24 cellular contexts compared by ENCODE assay signal in the genomic region with DNA sequence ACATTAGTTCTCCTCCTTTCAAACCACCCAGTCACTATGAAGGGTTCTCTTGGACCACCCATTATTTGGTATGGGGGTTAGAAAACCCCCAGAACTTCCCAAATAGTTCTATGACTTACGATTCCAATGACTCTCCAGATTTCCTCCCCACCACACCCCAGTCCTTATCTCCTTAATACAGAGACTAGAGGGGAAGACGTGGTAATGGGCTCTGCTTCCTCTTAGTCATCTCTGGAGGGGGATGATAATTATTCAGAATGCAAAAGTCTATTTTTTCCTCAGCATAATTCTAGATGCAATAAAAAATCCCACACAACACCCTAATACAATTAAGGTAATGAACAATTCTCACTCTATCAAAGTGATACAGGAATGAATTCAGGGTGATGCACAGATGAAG. TPM values are rescaled to one million over a fixed set of nuclear protein-coding genes. Genes with fewer than 3 reads are reported as not detected.
"Had no signal": no experiment of that assay in that cellular context is flagged by ENCODE, and none has a peak within 500 bp of the region (broad histone marks: within the 10 kb centered on the region; RNA-seq: fewer than 3 reads in every experiment).

No MANE protein-coding gene starts in this region.

- H3K4me1 Mint-ChIP-seq: stimulated activated memory B cell treated with anti-CD40 and anti-IgM and Interleukin-4, amounts not matched to agents 10 μg/mL and 1 μg/mL and 100 μg/mL, for 72 hours had no signal

- DNase-seq: dorsolateral prefrontal cortex; effector CD8-positive, alpha-beta T cell; gastrocnemius medialis; hippocampal formation; kidney glomerular epithelial cell; mesendoderm; naive thymus-derived CD4-positive, alpha-beta T cell; nephron progenitor cell; retina; spleen; stimulated activated CD4-positive, alpha-beta T cell treated with anti-CD3 and anti-CD28 coated beads, Interleukin-15, amount 100 ng/mL, for 24 hours; stimulated activated CD4-positive, alpha-beta T cell treated with anti-CD3 and anti-CD28 coated beads, Interleukin-1b, Interleukin-23, amount 100 ng/mL, for 48 hours; stimulated activated CD4-positive, alpha-beta T cell treated with anti-CD3 and anti-CD28 coated beads, Interleukin-4, amount 100 ng/mL, for 24 hours; stomach; substantia nigra; transverse colon had no signal

- H3K36me3 Mint-ChIP-seq: naive thymus-derived CD4-positive, alpha-beta T cell; stimulated activated memory B cell treated with anti-CD40 and anti-IgM and Interleukin-4, amounts not matched to agents 10 μg/mL and 1 μg/mL and 100 μg/mL, for 72 hours had no signal

- H3K27ac Mint-ChIP-seq: naive thymus-derived CD4-positive, alpha-beta T cell; nephron progenitor cell; stimulated activated memory B cell treated with anti-CD40 and anti-IgM and Interleukin-4, amounts not matched to agents 10 μg/mL and 1 μg/mL and 100 μg/mL, for 72 hours had no signal

- H3K9me3 Mint-ChIP-seq: stimulated activated memory B cell treated with anti-CD40 and anti-IgM and Interleukin-4, amounts not matched to agents 10 μg/mL and 1 μg/mL and 100 μg/mL, for 72 hours had no signal

- ATAC-seq: gastrocnemius medialis; naive thymus-derived CD4-positive, alpha-beta T cell; sciatic nerve; stimulated activated memory B cell treated with anti-CD40 and anti-IgM and Interleukin-4, amounts not matched to agents 10 μg/mL and 1 μg/mL and 100 μg/mL, for 72 hours had no signal

- H3K36me3 ChIP-seq: esophagus muscularis mucosa, gastrocnemius medialis, prostate gland, spleen, stomach, thoracic aorta, transverse colon had no signal

- H3K4me3 ChIP-seq: coronary artery, dorsolateral prefrontal cortex, esophagus muscularis mucosa, gastrocnemius medialis, prostate gland, spleen, stomach, thoracic aorta, transverse colon had no signal

- H3K9me3 ChIP-seq: esophagus muscularis mucosa, gastrocnemius medialis, prostate gland, spleen, stomach, thoracic aorta, transverse colon had no signal

- H3K4me3 Mint-ChIP-seq: naive thymus-derived CD4-positive, alpha-beta T cell; nephron progenitor cell; stimulated activated memory B cell treated with anti-CD40 and anti-IgM and Interleukin-4, amounts not matched to agents 10 μg/mL and 1 μg/mL and 100 μg/mL, for 72 hours had no signal

- H3K4me1 ChIP-seq: esophagus muscularis mucosa, parathyroid adenoma, prostate gland, stomach, transverse colon had no signal

RNA-seq across cellular contexts. Expression of a gene that starts 48.9 kb away (rescaled TPM):
- total RNA-seq: chondrocyte; gastrocnemius medialis; naive thymus-derived CD4-positive, alpha-beta T cell; sciatic nerve; transverse colon had no signal
